In the genomic region with DNA sequence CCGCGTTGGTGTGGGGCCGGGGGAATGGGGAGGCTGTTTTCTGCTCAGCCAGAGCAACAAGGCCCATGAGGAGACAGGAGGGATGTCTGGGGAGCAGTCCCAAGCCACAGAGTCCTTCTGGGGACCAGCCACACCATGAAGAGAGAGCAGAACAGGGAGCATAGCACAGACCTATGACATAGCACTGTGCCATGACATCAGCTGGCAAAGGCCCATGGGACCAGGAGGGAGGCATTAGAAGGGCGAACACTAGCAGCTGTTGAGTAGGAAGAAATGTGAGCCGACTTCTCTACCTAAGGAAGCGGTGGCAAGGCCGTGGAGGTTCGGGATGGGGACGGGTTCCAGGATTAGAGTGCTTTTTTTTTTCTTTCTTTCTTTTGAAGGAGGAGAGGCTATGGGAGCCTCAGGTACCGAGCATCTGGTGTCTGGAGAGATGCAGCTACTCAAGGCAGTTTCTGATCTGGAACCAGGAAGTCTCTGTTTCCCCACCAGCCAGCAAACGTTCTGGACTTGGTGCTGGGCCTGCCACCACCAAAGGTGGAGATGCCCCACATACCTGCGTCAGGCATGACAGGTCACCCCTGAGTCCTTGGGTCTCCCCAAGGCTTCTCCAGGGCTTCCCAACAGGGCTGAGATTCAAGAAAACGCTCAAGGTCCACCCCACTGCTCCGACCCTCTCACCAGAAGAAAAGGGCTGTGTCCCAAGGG, we compare ENCODE assay signal across 13 cellular contexts.
A peak's percentile ranks its signal among the peaks of the same experiment; 100 is the strongest.
DNase-seq lines count a peak whose midpoint lies in the region; ATAC-seq lines count a peak whose summit lies in the region.
"Had no signal": no experiment of that assay in that cellular context is flagged by ENCODE, and none has a peak within 500 bp of the region (broad histone marks: within the 10 kb centered on the region; RNA-seq: fewer than 3 reads in every experiment).

No MANE protein-coding gene starts in this region.

- no peaks in the 10 kb centered on the region for H3K27me3 Mint-ChIP-seq in activated CD8-positive, alpha-beta memory T cell treated with anti-CD3 and anti-CD28 coated beads, Interleukin-2, amount 10 ng/mL, durations not matched to agents 7 days and 5 days
- no peaks in the 10 kb centered on the region for H3K27me3 Mint-ChIP-seq in dendritic cell treated with granulocyte-macrophage colony-stimulating factor and Interleukin-4, amounts not matched to agents 40 ng/mL and 50 ng/mL, for 4 days
- no peaks in the 10 kb centered on the region for H3K27me3 Mint-ChIP-seq in stimulated activated memory B cell treated with anti-CD40 and anti-IgM and Interleukin-4, amounts not matched to agents 10 μg/mL and 1 μg/mL and 100 μg/mL, for 72 hours
- H3K27me3 Mint-ChIP-seq in activated T-helper 17 cell treated with anti-CD3 and anti-CD28 coated beads, Interleukin-2, amount 50 U/mL, for 72 hours, result no peaks in the 10 kb centered on the region

- intact Hi-C loops in dendritic cell treated with granulocyte-macrophage colony-stimulating factor and Interleukin-4, amounts not matched to agents 40 ng/mL and 50 ng/mL, for 4 days (cut with micrococcal nuclease), result loop anchor here (2.0 kb wide), 1 partner anchor 22 kb away; no protein-coding TSS in a partner anchor

- peaks cover 8% of the 10 kb centered on the region for H3K4me1 Mint-ChIP-seq in activated CD8-positive, alpha-beta memory T cell treated with anti-CD3 and anti-CD28 coated beads, Interleukin-2, amount 10 ng/mL, durations not matched to agents 7 days and 5 days
- H3K4me1 Mint-ChIP-seq in dendritic cell treated with granulocyte-macrophage colony-stimulating factor and Interleukin-4, amounts not matched to agents 40 ng/mL and 50 ng/mL, for 4 days (ENCODE audit: low read depth), result peaks cover 78% of the 10 kb centered on the region
- H3K4me1 Mint-ChIP-seq in stimulated activated memory B cell treated with anti-CD40 and anti-IgM and Interleukin-4, amounts not matched to agents 10 μg/mL and 1 μg/mL and 100 μg/mL, for 72 hours, result peaks cover 59% of the 10 kb centered on the region
- no peaks in the 10 kb centered on the region for H3K4me1 Mint-ChIP-seq in activated T-helper 17 cell treated with anti-CD3 and anti-CD28 coated beads, Interleukin-2, amount 50 U/mL, for 72 hours

- no peaks in the 10 kb centered on the region for H3K36me3 Mint-ChIP-seq in activated CD8-positive, alpha-beta memory T cell treated with anti-CD3 and anti-CD28 coated beads, Interleukin-2, amount 10 ng/mL, durations not matched to agents 7 days and 5 days
- no peaks in the 10 kb centered on the region for H3K36me3 Mint-ChIP-seq in dendritic cell treated with granulocyte-macrophage colony-stimulating factor and Interleukin-4, amounts not matched to agents 40 ng/mL and 50 ng/mL, for 4 days (ENCODE audit: low read depth)
- peaks cover 15% of the 10 kb centered on the region for H3K36me3 Mint-ChIP-seq in stimulated activated memory B cell treated with anti-CD40 and anti-IgM and Interleukin-4, amounts not matched to agents 10 μg/mL and 1 μg/mL and 100 μg/mL, for 72 hours
- no peaks in the 10 kb centered on the region for H3K36me3 Mint-ChIP-seq in activated T-helper 17 cell treated with anti-CD3 and anti-CD28 coated beads, Interleukin-2, amount 50 U/mL, for 72 hours (ENCODE audit: low read depth)

- no peak overlapping the region for H3K27ac Mint-ChIP-seq in activated CD8-positive, alpha-beta memory T cell treated with anti-CD3 and anti-CD28 coated beads, Interleukin-2, amount 10 ng/mL, durations not matched to agents 7 days and 5 days
- peak overlapping the region; percentile 88 for H3K27ac Mint-ChIP-seq in dendritic cell treated with granulocyte-macrophage colony-stimulating factor and Interleukin-4, amounts not matched to agents 40 ng/mL and 50 ng/mL, for 4 days
- peak overlapping the region; percentile 83 for H3K27ac Mint-ChIP-seq in stimulated activated memory B cell treated with anti-CD40 and anti-IgM and Interleukin-4, amounts not matched to agents 10 μg/mL and 1 μg/mL and 100 μg/mL, for 72 hours
- no peak overlapping the region for H3K27ac Mint-ChIP-seq in activated T-helper 17 cell treated with anti-CD3 and anti-CD28 coated beads, Interleukin-2, amount 50 U/mL, for 72 hours

- CTCF ChIA-PET in activated CD8-positive, alpha-beta memory T cell treated with anti-CD3 and anti-CD28 coated beads, Interleukin-2, amount 10 ng/mL, durations not matched to agents 7 days and 5 days (lab: Charles Lee), result no interaction called here

- DNase-seq in activated CD8-positive, alpha-beta memory T cell treated with anti-CD3 and anti-CD28 coated beads, Interleukin-2, amount 10 ng/mL, durations not matched to agents 7 days and 5 days, result peak; percentile 34
- DNase-seq in activated CD8-positive, alpha-beta memory T cell treated with anti-CD3 and anti-CD28 coated beads, Interleukin-2, amount 50 U/mL, for 48 hours, result no peak
- DNase-seq in NCI-H2171 treated with DMSO at 0.1 percent for 48 hours (lab: John Stamatoyannopoulos, UW) (peak; percentile 94), middle frontal gyrus (ENCODE audit: extremely low spot score, low spot score) (no peak), UCSD-AML1 (lab: John Stamatoyannopoulos, UW; ENCODE audit: unreplicated experiment) (no peak)
- DNase-seq: activated gamma-delta T cell; effector memory CD4-positive, alpha-beta T cell; foreskin keratinocyte; NCI-H187 treated with DMSO at 0.1 percent for 48 hours had no signal

- H3K9me3 Mint-ChIP-seq in activated CD8-positive, alpha-beta memory T cell treated with anti-CD3 and anti-CD28 coated beads, Interleukin-2, amount 10 ng/mL, durations not matched to agents 7 days and 5 days (ENCODE audit: low read depth), result no peaks in the 10 kb centered on the region
- no peaks in the 10 kb centered on the region for H3K9me3 Mint-ChIP-seq in dendritic cell treated with granulocyte-macrophage colony-stimulating factor and Interleukin-4, amounts not matched to agents 40 ng/mL and 50 ng/mL, for 4 days
- H3K9me3 Mint-ChIP-seq in stimulated activated memory B cell treated with anti-CD40 and anti-IgM and Interleukin-4, amounts not matched to agents 10 μg/mL and 1 μg/mL and 100 μg/mL, for 72 hours, result no peaks in the 10 kb centered on the region
- H3K9me3 Mint-ChIP-seq in activated T-helper 17 cell treated with anti-CD3 and anti-CD28 coated beads, Interleukin-2, amount 50 U/mL, for 72 hours, result no peaks in the 10 kb centered on the region

- no peak overlapping the region for H3K4me3 Mint-ChIP-seq in activated CD8-positive, alpha-beta memory T cell treated with anti-CD3 and anti-CD28 coated beads, Interleukin-2, amount 10 ng/mL, durations not matched to agents 7 days and 5 days
- no peak overlapping the region for H3K4me3 Mint-ChIP-seq in dendritic cell treated with granulocyte-macrophage colony-stimulating factor and Interleukin-4, amounts not matched to agents 40 ng/mL and 50 ng/mL, for 4 days
- H3K4me3 Mint-ChIP-seq in stimulated activated memory B cell treated with anti-CD40 and anti-IgM and Interleukin-4, amounts not matched to agents 10 μg/mL and 1 μg/mL and 100 μg/mL, for 72 hours, result peak overlapping the region; percentile 92
- no peak overlapping the region for H3K4me3 Mint-ChIP-seq in activated T-helper 17 cell treated with anti-CD3 and anti-CD28 coated beads, Interleukin-2, amount 50 U/mL, for 72 hours

- ATAC-seq in activated CD8-positive, alpha-beta memory T cell treated with anti-CD3 and anti-CD28 coated beads, Interleukin-2, amount 10 ng/mL, durations not matched to agents 7 days and 5 days, result no peak
- ATAC-seq in stimulated activated memory B cell treated with anti-CD40 and anti-IgM and Interleukin-4, amounts not matched to agents 10 μg/mL and 1 μg/mL and 100 μg/mL, for 72 hours, result no peak
- ATAC-seq in activated T-helper 17 cell treated with anti-CD3 and anti-CD28 coated beads, Interleukin-2, amount 50 U/mL, for 72 hours (replicated peaks), result no peak
- ATAC-seq: foreskin keratinocyte, Panc1 had no signal

Comparison
In these comparisons a context has a peak if more than half of its experiments do, and no peak if none do; other contexts are left out.
1. DNase-seq: peak in activated CD8-positive, alpha-beta memory T cell treated with anti-CD3 and anti-CD28 coated beads, Interleukin-2, amount 10 ng/mL, durations not matched to agents 7 days and 5 days (single experiment) and NCI-H2171 treated with DMSO at 0.1 percent for 48 hours (single experiment); none in activated CD8-positive, alpha-beta memory T cell treated with anti-CD3 and anti-CD28 coated beads, Interleukin-2, amount 50 U/mL, for 48 hours (single experiment), middle frontal gyrus (single experiment) and UCSD-AML1 (single experiment).
2. H3K27ac Mint-ChIP-seq: peak in dendritic cell treated with granulocyte-macrophage colony-stimulating factor and Interleukin-4, amounts not matched to agents 40 ng/mL and 50 ng/mL, for 4 days (single experiment) and stimulated activated memory B cell treated with anti-CD40 and anti-IgM and Interleukin-4, amounts not matched to agents 10 μg/mL and 1 μg/mL and 100 μg/mL, for 72 hours (single experiment); none in activated CD8-positive, alpha-beta memory T cell treated with anti-CD3 and anti-CD28 coated beads, Interleukin-2, amount 10 ng/mL, durations not matched to agents 7 days and 5 days (single experiment) and activated T-helper 17 cell treated with anti-CD3 and anti-CD28 coated beads, Interleukin-2, amount 50 U/mL, for 72 hours (single experiment).